26 cellular contexts compared by ENCODE assay signal in the genomic region with DNA sequence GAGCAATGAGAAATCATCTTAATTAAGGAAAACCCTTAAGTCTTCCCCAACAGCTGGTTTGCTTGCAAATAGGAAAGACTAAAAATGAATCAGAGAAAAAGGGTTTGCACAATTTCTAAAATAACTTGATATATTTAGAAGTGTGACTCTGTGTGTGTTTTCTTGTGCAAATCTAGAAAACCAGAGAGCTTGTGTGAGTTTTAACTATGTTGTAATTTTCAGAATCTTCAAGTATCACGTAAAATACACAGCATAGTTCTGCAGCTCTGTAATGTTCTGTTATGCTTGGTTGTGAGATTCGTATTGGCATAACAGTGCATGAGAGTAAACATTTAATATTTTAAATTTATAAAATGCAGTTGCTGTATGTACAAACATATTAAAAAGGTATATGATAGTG.
"Had no signal": no experiment of that assay in that cellular context is flagged by ENCODE, and none has a peak within 500 bp of the region (broad histone marks: within the 10 kb centered on the region; RNA-seq: fewer than 3 reads in every experiment).

No MANE protein-coding gene starts in this region.

- H3K36me3 ChIP-seq: brain microvascular endothelial cell, cardiac muscle cell, Peyer's patch, SJCRH30 had no signal

- H3K27ac ChIP-seq: brain microvascular endothelial cell, cardiac muscle cell, Peyer's patch, RWPE1, SJCRH30 had no signal

- H3K27me3 ChIP-seq: brain microvascular endothelial cell, cardiac muscle cell, Peyer's patch, SJCRH30 had no signal

- DNase-seq: activated B cell treated with CpG ODN at 0.5 μM for 24 hours; activated CD4-positive, alpha-beta T cell treated with anti-CD3 and anti-CD28 coated beads for 1 hour; activated CD4-positive, alpha-beta T cell treated with anti-CD3 and anti-CD28 coated beads, Interleukin-2, amount 10 ng/mL, durations not matched to agents 24 days and 14 days; activated CD4-positive, alpha-beta T cell treated with anti-CD3 and anti-CD28 coated beads, Interleukin-2, amount 50 U/mL, for 48 hours; activated CD8-positive, alpha-beta memory T cell treated with anti-CD3 and anti-CD28 coated beads, Interleukin-2, amount 10 ng/mL, durations not matched to agents 7 days and 5 days; activated effector memory CD4-positive, alpha-beta T cell treated with Interleukin-2 at 50 U/mL for 16 hours; activated naive CD4-positive, alpha-beta T cell treated with Interleukin-2 at 50 U/mL for 16 hours; activated naive CD8-positive, alpha-beta T cell treated with anti-CD3 and anti-CD28 coated beads, Interleukin-2, amount 50 U/mL, for 24 hours; activated T-cell treated with anti-CD3 and anti-CD28 coated beads, Interleukin-2, amount 50 U/mL, for 24 hours; brain microvascular endothelial cell; Kasumi-1; KBM-7; NCI-H1105 treated with DMSO at 0.1 percent for 48 hours; NCI-H1436 treated with DMSO at 0.1 percent for 48 hours; NCI-H187; NCI-H2081; NCI-H510A treated with DMSO at 0.1 percent for 48 hours; NCI-H69; Peyer's patch; Right ventricle myocardium superior; SJCRH30; SW 1271 had no signal

- H3K4me1 ChIP-seq: Peyer's patch, SJCRH30 had no signal

- H3K9me3 ChIP-seq: Peyer's patch, SJCRH30 had no signal

- ATAC-seq: activated CD8-positive, alpha-beta memory T cell treated with anti-CD3 and anti-CD28 coated beads, Interleukin-2, amount 10 ng/mL, durations not matched to agents 7 days and 5 days; activated naive CD4-positive, alpha-beta T cell treated with anti-CD3 and anti-CD28 coated beads, Interleukin-2, amount 50 U/mL, for 72 hours; activated naive CD8-positive, alpha-beta T cell treated with anti-CD3 and anti-CD28 coated beads, Interleukin-2, amount 50 U/mL, for 24 hours; SK-N-SH treated with all-trans-retinoic acid at 6 μM for 48 hours had no signal

- H3K4me3 ChIP-seq: cardiac muscle cell, Peyer's patch, SJCRH30 had no signal
